ENCODE assay signal across 9 cellular contexts in the genomic region with DNA sequence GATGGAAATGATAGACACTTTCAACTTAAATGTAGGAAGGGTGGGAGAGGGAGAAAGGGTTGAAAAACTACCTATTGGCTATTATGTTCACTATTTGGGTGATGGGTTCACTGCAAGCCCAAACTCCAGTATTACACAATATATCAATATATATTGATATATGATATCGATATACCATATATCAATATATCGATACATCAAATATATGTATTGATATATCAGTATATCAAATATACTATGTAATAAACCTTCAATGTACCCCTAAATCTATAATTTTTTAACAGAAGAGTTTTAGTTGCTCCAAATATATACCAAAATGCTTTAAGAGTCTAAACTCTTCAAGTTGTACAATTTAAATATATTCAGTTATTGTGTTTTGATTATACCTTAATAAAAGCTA.
"Had no signal": no experiment of that assay in that cellular context is flagged by ENCODE, and none has a peak within 500 bp of the region (broad histone marks: within the 10 kb centered on the region; RNA-seq: fewer than 3 reads in every experiment).

No MANE protein-coding gene starts in this region.

- H3K4me1 ChIP-seq: HAP-1 had no signal

- H2AFZ ChIP-seq: GM23338 had no signal

- H3K4me2 ChIP-seq: GM23338, KMS-11 had no signal

- H3K9ac ChIP-seq: KMS-11 had no signal

- H3K27ac ChIP-seq: KMS-11 had no signal

- ATAC-seq: GM23338, HCT116, HepG2 had no signal

- H3K4me3 ChIP-seq: GM23338, HAP-1 had no signal

- H3K9me3 ChIP-seq: HAP-1 had no signal

- DNase-seq: H7, Karpas-422, KBM-7 had no signal

- H3K36me3 ChIP-seq: HAP-1 had no signal

- FAIRE-seq: H1, HepG2 had no signal
